Comparison of ENCODE assay signal across 10 cellular contexts in genomic region chr2:43559391-43560230, GRCh38. TPM values are rescaled to one million over a fixed set of nuclear protein-coding genes. Genes with fewer than 3 reads are reported as not detected.
DNase-seq lines count a peak whose midpoint lies in the region; ATAC-seq, FAIRE-seq and TF ChIP-seq lines count a peak whose summit lies in the region.
"Had no signal": no experiment of that assay in that cellular context is flagged by ENCODE, and none has a peak within 500 bp of the region (broad histone marks: within the 10 kb centered on the region; RNA-seq: fewer than 3 reads in every experiment).

No MANE protein-coding gene starts in this region.

- under 1% methylated on average over 4 of the region's 4 CpGs for WGBS in GM12878 (ENCODE audit: insufficient coverage, insufficient replicate concordance, low lambda C conversion rate, missing lambda C conversion rate)

- RAD21 ChIA-PET in GM12878 (lab: Charles Lee; ENCODE audit: unreplicated experiment): interaction anchor here (0.7 to 2.8 kb wide), 9 partner anchors 8 to 331 kb away, joined by 3 to 20 read pairs (median 3); no protein-coding TSS in a partner anchor

- peak; percentile 32 to 38; a peak in 2 of 4 replicates for TF ChIP-seq EP300 in GM12878 (IDR thresholded peaks at IDR 0.05; ENCODE audit: borderline replicate concordance in 1 of 2, control insufficient read depth in 1 of 2, low read depth in 2 of 2, low read length in 2 of 2)

- no peak for TF ChIP-seq RAD21 in GM12878 (IDR thresholded peaks at IDR 0.05; ENCODE audit: insufficient read depth, low read depth, low read length)

- ATAC-seq in GM18873 (IDR thresholded peaks at IDR 0.05; ENCODE audit: low FRiP score, unreplicated experiment) (peak; percentile 70), GM21528 (IDR thresholded peaks at IDR 0.05; ENCODE audit: low FRiP score, unreplicated experiment) (peak; percentile 91), HG03175 (IDR thresholded peaks at IDR 0.05; ENCODE audit: unreplicated experiment) (peak; percentile 78), GM12878 (peak; percentile 95)

- no TSS peak for BruUV-seq in GM12878 (replicated peaks; lab: Mats Ljungman, UMichigan)

- no peaks in the 10 kb centered on the region for H4K20me1 ChIP-seq in GM12878 (ENCODE audit: control insufficient read depth, insufficient read depth)

- H3K4me2 ChIP-seq in GM12878 (ENCODE audit: control insufficient read depth, insufficient read depth): peak overlapping the region; percentile 72

- SMC1A ChIA-PET in GM12878 (lab: Charles Lee; ENCODE audit: uncharacterized antibody, unreplicated experiment): interaction anchor here (0.8 to 7.5 kb wide), 12 partner anchors 12 to 612 kb away, joined by 3 to 66 read pairs (median 4); no protein-coding TSS in a partner anchor

- no peak for TF ChIP-seq POLR2A in GM12878 (IDR thresholded peaks at IDR 0.05; ENCODE audit: low read depth, low read length)

- intact Hi-C loops in GM12878 (cut with micrococcal nuclease; ENCODE audit: unreplicated experiment): loop anchor here (10.0 kb wide), 1 partner anchor 335 kb away; the partner anchor contains the start of gene ZFP36L2

- POLR2A ChIA-PET in GM12878 (lab: Charles Lee): interaction anchor here (0.9 to 2.8 kb wide), 4 partner anchors 10 to 172 kb away, joined by 3 to 15 read pairs (median 3); no protein-coding TSS in a partner anchor

- CTCF ChIA-PET in GM12878 (lab: Yijun Ruan, JAX): interaction anchor here (1.0 to 3.1 kb wide), 12 partner anchors 8 to 612 kb away, joined by 3 to 35 read pairs (median 5); no protein-coding TSS in a partner anchor

- peaks cover 0 to 2% of the 10 kb centered on the region in 2 experiments; a peak in 1 of 4 replicates for H3K36me3 ChIP-seq in GM12878 (ENCODE audit: control insufficient read depth in 2 of 2, insufficient read depth in 2 of 2, low read length in 1 of 2)

- H3K79me2 ChIP-seq in GM12878 (ENCODE audit: control insufficient read depth, insufficient read depth, low read length): no peaks in the 10 kb centered on the region

- FAIRE-seq in GM12878 (lab: Jason Lieb, UNC): peak; percentile 94

- peaks cover 19% of the 10 kb centered on the region for H3K4me1 ChIP-seq in GM12878 (ENCODE audit: control insufficient read depth, insufficient read depth, low read length)
- H3K4me1 ChIP-seq: stomach had no signal

- no peaks in the 10 kb centered on the region for H3K9me3 ChIP-seq in GM12878 (replicated peaks; ENCODE audit: control insufficient read depth, insufficient read depth, low read length)
- H3K9me3 ChIP-seq: stomach had no signal

- H3K9ac ChIP-seq in GM12878 (ENCODE audit: control insufficient read depth, insufficient read depth, low read length): no peak overlapping the region

- no peaks in the 10 kb centered on the region for H3K27me3 ChIP-seq in GM12878 (replicated peaks in 1 of 2; ENCODE audit: control insufficient read depth in 2 of 2, insufficient read depth in 2 of 2, low read length in 1 of 2)
- H3K27me3 ChIP-seq: stomach had no signal

- H2AFZ ChIP-seq in GM12878 (ENCODE audit: control insufficient read depth, low read depth, low read length): no peak overlapping the region

- in situ Hi-C loops in GM12878 (cut with MboI): no loop called here

- peak; percentile 45 for DNase-seq in GM12878 (ENCODE audit: low read depth, low spot score)
- DNase-seq in NCI-H1417 treated with DMSO at 0.1 percent for 48 hours (lab: John Stamatoyannopoulos, UW): no peak
- DNase-seq in coronary artery (ENCODE audit: low spot score): no peak
- no peak for DNase-seq in NCI-H1930 (lab: John Stamatoyannopoulos, UW)
- DNase-seq: GDM1, stomach had no signal

- TF ChIP-seq CTCF in GM12878 (IDR thresholded peaks at IDR 0.05 in 2 of 3, conservative IDR thresholded peaks at IDR 0.05 in 1 of 3; ENCODE audit: control insufficient read depth in 2 of 3, extremely low read depth in 1 of 3, insufficient read depth in 1 of 3, low read depth in 3 of 3, low read length in 3 of 3) (no peak), coronary artery (IDR thresholded peaks at IDR 0.05) (no peak)

- H3K4me3 ChIP-seq in GM12878: peak overlapping the region; percentile 27; the same call in 1 of the 2 replicates
- no peak overlapping the region for H3K4me3 ChIP-seq in coronary artery
- H3K4me3 ChIP-seq: lung, stomach had no signal

- peak overlapping the region; percentile 50 for H3K27ac ChIP-seq in GM12878 (ENCODE audit: control insufficient read depth, insufficient read depth)
- H3K27ac ChIP-seq in coronary artery: no peak overlapping the region
- H3K27ac ChIP-seq: stomach had no signal

TF ChIP-seq in GM12878, 131 proteins besides CTCF, POLR2A, EP300 and RAD21 (continues in another document):
- TF ChIP-seq NFYA (IDR thresholded peaks at IDR 0.05; ENCODE audit: borderline replicate concordance, low read depth, low read length): no peak
- peak; percentile 56; the same call in 1 of the 2 replicates for TF ChIP-seq JUNB (IDR thresholded peaks at IDR 0.05)
- no peak for TF ChIP-seq YY1 (IDR thresholded peaks at IDR 0.05; ENCODE audit: low read depth, low read length)
- TF ChIP-seq BACH1 (IDR thresholded peaks at IDR 0.05; ENCODE audit: borderline replicate concordance): peak; percentile 60
- TF ChIP-seq RELB (IDR thresholded peaks at IDR 0.05; ENCODE audit: low read depth): peak; percentile 79
- TF ChIP-seq CHD4 (IDR thresholded peaks at IDR 0.05): no peak
- no peak for TF ChIP-seq SIN3A (IDR thresholded peaks at IDR 0.05; ENCODE audit: low read depth, low read length)
- TF ChIP-seq RELA (IDR thresholded peaks at IDR 0.05; ENCODE audit: borderline replicate concordance, partially characterized antibody): no peak
- TF ChIP-seq RB1 (IDR thresholded peaks at IDR 0.05; ENCODE audit: borderline replicate concordance): no peak
- TF ChIP-seq GABPA (IDR thresholded peaks at IDR 0.05; ENCODE audit: low read depth): no peak
- no peak for TF ChIP-seq SMC3 (IDR thresholded peaks at IDR 0.05; ENCODE audit: borderline replicate concordance, low read length)
- TF ChIP-seq ZNF384 (IDR thresholded peaks at IDR 0.05; ENCODE audit: borderline replicate concordance, low read depth, low read length): no peak
- TF ChIP-seq ZSCAN29 (IDR thresholded peaks at IDR 0.05): no peak
- TF ChIP-seq RCOR1 (conservative IDR thresholded peaks at IDR 0.05; ENCODE audit: low read depth, low read length): no peak
- TF ChIP-seq SUPT20H (IDR thresholded peaks at IDR 0.05; ENCODE audit: borderline replicate concordance, control insufficient read depth, low read depth, low read length): no peak
- no peak for TF ChIP-seq ZNF274 (IDR thresholded peaks at IDR 0.05; ENCODE audit: insufficient read depth, insufficient read length)
- no peak for TF ChIP-seq SMAD1 (IDR thresholded peaks at IDR 0.05; ENCODE audit: low read depth, partially characterized antibody)
- TF ChIP-seq BCLAF1 (IDR thresholded peaks at IDR 0.05): no peak

RNA-seq across cellular contexts. Expression of gene THADA, which starts 36.2 kb away (rescaled TPM):
- total RNA-seq in GM12878 (2013; cell fraction: nucleolus; rRNA removed): 137 and 153 TPM in 2 replicates
- total RNA-seq in GM12878 (2014; rRNA removed) (24.5 and 28.4 TPM in 2 replicates), GM12878 (2014; rRNA removed; fragmentation: Illumina TruSeq; extraction: Trizol) (22.7 and 28.0 TPM in 2 replicates), GM12878 (2021) (32.6 and 33.2 TPM in 2 replicates)
- polyA plus RNA-seq in GM12878 (2011; ENCODE audit: low read depth): 9.0 TPM
- polyA plus RNA-seq in GM12878 (2011; rRNA removed) (22.2 and 23.6 TPM in 2 replicates), GM12878 (2014; fragmentation: Illumina TruSeq; extraction: Trizol) (21.6 and 24.5 TPM in 2 replicates), GM12878 (2014; fragmentation: Nextera tagmentation; extraction: Ambion mirVana) (10 to 100 TPM; 17.0 to 17.5 TPM), GM12878 (2014; rRNA removed) (14.6 and 17.9 TPM in 2 replicates), GM12878 (2016; fragmentation: Nextera tagmentation; extraction: Ambion mirVana) (10 to 100 TPM; 26.4 to 29.2 TPM)
- 28.3 and 29.9 TPM in 2 replicates for polyA plus RNA-seq in GM12878 (2011; cell fraction: cytosol; rRNA removed)
- 54.5 and 75.9 TPM in 2 replicates for polyA plus RNA-seq in GM12878 (2011; cell fraction: nucleus; rRNA removed)
- 10.3 and 10.9 TPM in 2 replicates for polyA plus RNA-seq in GM12878 (2012)
- 102 and 124 TPM in 2 replicates for polyA minus RNA-seq in GM12878 (2011; rRNA and poly(A)+ RNA removed)
- polyA minus RNA-seq in GM12878 (2011; cell fraction: cytosol; rRNA and poly(A)+ RNA removed): 20.2 and 22.7 TPM in 2 replicates
- 56.2 and 102 TPM in 2 replicates for polyA minus RNA-seq in GM12878 (2011; cell fraction: nucleus; rRNA and poly(A)+ RNA removed)
